In genomic region chr13:41495044-41495443, GRCh38 we compare ENCODE assay signal across 24 cellular contexts. TPM values are rescaled to one million over a fixed set of nuclear protein-coding genes. Genes with fewer than 3 reads are reported as not detected.
DNase-seq lines count a peak whose midpoint lies in the region; ATAC-seq and TF ChIP-seq lines count a peak whose summit lies in the region.
"Had no signal": no experiment of that assay in that cellular context is flagged by ENCODE, and none has a peak within 500 bp of the region (broad histone marks: within the 10 kb centered on the region; RNA-seq: fewer than 3 reads in every experiment).

No MANE protein-coding gene starts in this region.

- CTCF ChIA-PET in activated naive CD4-positive, alpha-beta T cell treated with anti-CD3 and anti-CD28 coated beads for 36 hours (lab: Charles Lee): interaction anchor here (0.7 to 9.2 kb wide), 3 partner anchors 25 to 36 kb away, joined by 3 to 67 read pairs (median 5); partner anchors contain the start of gene RGCC

- no peaks in the 10 kb centered on the region for H3K9me3 Mint-ChIP-seq in activated naive CD4-positive, alpha-beta T cell treated with anti-CD3 and anti-CD28 coated beads, Interleukin-2, amount 50 U/mL, for 24 hours
- H3K9me3 Mint-ChIP-seq in activated naive CD4-positive, alpha-beta T cell treated with anti-CD3 and anti-CD28 coated beads for 36 hours: no peaks in the 10 kb centered on the region
- H3K9me3 Mint-ChIP-seq in activated T-helper 17 cell treated with anti-CD3 and anti-CD28 coated beads, Interleukin-2, amount 50 U/mL, for 72 hours: no peaks in the 10 kb centered on the region
- H3K9me3 Mint-ChIP-seq in stimulated activated effector memory CD8-positive, alpha-beta T cell treated with anti-CD3 and anti-CD28 coated beads, Interleukin-12 subunit alpha, Interleukin-12 subunit beta, amount 100 ng/mL, for 72 hours: peaks cover 3% of the 10 kb centered on the region
- H3K9me3 Mint-ChIP-seq: activated naive CD4-positive, alpha-beta T cell treated with anti-CD3 and anti-CD28 coated beads, Interleukin-2, amount 10 ng/mL, durations not matched to agents 7 days and 5 days; activated T-cell treated with anti-CD3 and anti-CD28 coated beads, Interleukin-2, amount 50 U/mL, for 4 hours; nephron progenitor cell had no signal

- no peak overlapping the region for H3K4me3 Mint-ChIP-seq in activated naive CD4-positive, alpha-beta T cell treated with anti-CD3 and anti-CD28 coated beads, Interleukin-2, amount 50 U/mL, for 24 hours
- H3K4me3 Mint-ChIP-seq in activated naive CD4-positive, alpha-beta T cell treated with anti-CD3 and anti-CD28 coated beads for 36 hours: no peak overlapping the region
- H3K4me3 Mint-ChIP-seq in activated T-helper 17 cell treated with anti-CD3 and anti-CD28 coated beads, Interleukin-2, amount 50 U/mL, for 72 hours: no peak overlapping the region
- no peak overlapping the region for H3K4me3 Mint-ChIP-seq in stimulated activated effector memory CD8-positive, alpha-beta T cell treated with anti-CD3 and anti-CD28 coated beads, Interleukin-12 subunit alpha, Interleukin-12 subunit beta, amount 100 ng/mL, for 72 hours
- H3K4me3 Mint-ChIP-seq: activated naive CD4-positive, alpha-beta T cell treated with anti-CD3 and anti-CD28 coated beads, Interleukin-2, amount 10 ng/mL, durations not matched to agents 7 days and 5 days; activated T-cell treated with anti-CD3 and anti-CD28 coated beads, Interleukin-2, amount 50 U/mL, for 4 hours; nephron progenitor cell had no signal

- no peak for TF ChIP-seq CTCF in uterus (IDR thresholded peaks at IDR 0.05)

- no peak overlapping the region for H3K27ac ChIP-seq in uterus

- intact Hi-C loops in activated naive CD4-positive, alpha-beta T cell treated with anti-CD3 and anti-CD28 coated beads for 36 hours (cut with micrococcal nuclease): no loop called here
- intact Hi-C loops in left ventricle myocardium superior (cut with micrococcal nuclease): no loop called here
- intact Hi-C loops in uterus (cut with DNase I; ENCODE audit: low total_unique reads): no loop called here

- H3K4me3 ChIP-seq in uterus: no peak overlapping the region
- H3K4me3 ChIP-seq: upper lobe of left lung had no signal

- no peaks in the 10 kb centered on the region for H3K27me3 Mint-ChIP-seq in activated naive CD4-positive, alpha-beta T cell treated with anti-CD3 and anti-CD28 coated beads, Interleukin-2, amount 50 U/mL, for 24 hours
- H3K27me3 Mint-ChIP-seq in activated naive CD4-positive, alpha-beta T cell treated with anti-CD3 and anti-CD28 coated beads for 36 hours (ENCODE audit: low read depth): no peaks in the 10 kb centered on the region
- no peaks in the 10 kb centered on the region for H3K27me3 Mint-ChIP-seq in activated T-helper 17 cell treated with anti-CD3 and anti-CD28 coated beads, Interleukin-2, amount 50 U/mL, for 72 hours
- H3K27me3 Mint-ChIP-seq: activated naive CD4-positive, alpha-beta T cell treated with anti-CD3 and anti-CD28 coated beads, Interleukin-2, amount 10 ng/mL, durations not matched to agents 7 days and 5 days had no signal

- H3K4me1 Mint-ChIP-seq in activated naive CD4-positive, alpha-beta T cell treated with anti-CD3 and anti-CD28 coated beads, Interleukin-2, amount 50 U/mL, for 24 hours: peaks cover 96% of the 10 kb centered on the region
- peaks cover 92% of the 10 kb centered on the region for H3K4me1 Mint-ChIP-seq in activated naive CD4-positive, alpha-beta T cell treated with anti-CD3 and anti-CD28 coated beads for 36 hours (ENCODE audit: low read depth)
- peaks cover 56% of the 10 kb centered on the region for H3K4me1 Mint-ChIP-seq in activated T-helper 17 cell treated with anti-CD3 and anti-CD28 coated beads, Interleukin-2, amount 50 U/mL, for 72 hours
- peaks cover 86% of the 10 kb centered on the region for H3K4me1 Mint-ChIP-seq in stimulated activated effector memory CD8-positive, alpha-beta T cell treated with anti-CD3 and anti-CD28 coated beads, Interleukin-12 subunit alpha, Interleukin-12 subunit beta, amount 100 ng/mL, for 72 hours

- TF ChIP-seq POLR2A in uterus (IDR thresholded peaks at IDR 0.05): no peak

- DNase-seq in activated naive CD4-positive, alpha-beta T cell treated with anti-CD3 and anti-CD28 coated beads for 36 hours: no peak
- DNase-seq in left ventricle myocardium superior: no peak
- DNase-seq in stimulated activated effector memory CD8-positive, alpha-beta T cell treated with anti-CD3 and anti-CD28 coated beads, Interleukin-12 subunit alpha, Interleukin-12 subunit beta, amount 100 ng/mL, for 72 hours (ENCODE audit: low spot score in 2 of 2): no peak
- no peak for DNase-seq in uterus
- DNase-seq: activated naive CD4-positive, alpha-beta T cell treated with anti-CD3 and anti-CD28 coated beads, Interleukin-2, amount 10 ng/mL, durations not matched to agents 7 days and 5 days; activated T-cell treated with anti-CD3 and anti-CD28 coated beads, Interleukin-2, amount 50 U/mL, for 4 hours; anterior cingulate cortex; DMS53; KBM-7; midbrain; MM.1S; NCI-H1417 treated with DMSO at 0.1 percent for 48 hours; NCI-H2081 treated with DMSO at 0.1 percent for 48 hours; NCI-H345; NCI-H748 treated with DMSO at 0.1 percent for 48 hours; nephron progenitor cell; posterior cingulate gyrus; stimulated activated CD4-positive, alpha-beta T cell treated with anti-CD3 and anti-CD28 coated beads, Interleukin-15, amount 100 ng/mL, for 24 hours; upper lobe of left lung had no signal

- H3K27ac Mint-ChIP-seq in activated naive CD4-positive, alpha-beta T cell treated with anti-CD3 and anti-CD28 coated beads, Interleukin-2, amount 50 U/mL, for 24 hours: peak overlapping the region; percentile 94
- H3K27ac Mint-ChIP-seq in activated naive CD4-positive, alpha-beta T cell treated with anti-CD3 and anti-CD28 coated beads for 36 hours: no peak overlapping the region
- H3K27ac Mint-ChIP-seq in activated T-helper 17 cell treated with anti-CD3 and anti-CD28 coated beads, Interleukin-2, amount 50 U/mL, for 72 hours: peak overlapping the region; percentile 80
- H3K27ac Mint-ChIP-seq in stimulated activated effector memory CD8-positive, alpha-beta T cell treated with anti-CD3 and anti-CD28 coated beads, Interleukin-12 subunit alpha, Interleukin-12 subunit beta, amount 100 ng/mL, for 72 hours: peak overlapping the region; percentile 49
- H3K27ac Mint-ChIP-seq: nephron progenitor cell had no signal

- H3K27me3 ChIP-seq in uterus: no peaks in the 10 kb centered on the region
- H3K27me3 ChIP-seq: upper lobe of left lung had no signal

- no peak for ATAC-seq in activated T-helper 17 cell treated with anti-CD3 and anti-CD28 coated beads, Interleukin-2, amount 50 U/mL, for 72 hours (replicated peaks)
- peak; percentile 66 for ATAC-seq in left ventricle myocardium superior
- ATAC-seq in stimulated activated effector memory CD8-positive, alpha-beta T cell treated with anti-CD3 and anti-CD28 coated beads, Interleukin-12 subunit alpha, Interleukin-12 subunit beta, amount 100 ng/mL, for 72 hours: no peak
- no peak for ATAC-seq in HG03457 (IDR thresholded peaks at IDR 0.05; ENCODE audit: unreplicated experiment)
- no peak for ATAC-seq in GM21528 (IDR thresholded peaks at IDR 0.05; ENCODE audit: low FRiP score, unreplicated experiment)
- ATAC-seq: activated T-cell treated with anti-CD3 and anti-CD28 coated beads, Interleukin-2, amount 50 U/mL, for 4 hours had no signal

- H3K4me1 ChIP-seq in uterus: no peaks in the 10 kb centered on the region

- peaks cover 7% of the 10 kb centered on the region for H3K36me3 Mint-ChIP-seq in activated naive CD4-positive, alpha-beta T cell treated with anti-CD3 and anti-CD28 coated beads, Interleukin-2, amount 50 U/mL, for 24 hours
- H3K36me3 Mint-ChIP-seq in activated naive CD4-positive, alpha-beta T cell treated with anti-CD3 and anti-CD28 coated beads for 36 hours (ENCODE audit: low read depth): peaks cover 3% of the 10 kb centered on the region
- H3K36me3 Mint-ChIP-seq in activated T-helper 17 cell treated with anti-CD3 and anti-CD28 coated beads, Interleukin-2, amount 50 U/mL, for 72 hours (ENCODE audit: low read depth): peaks cover 5% of the 10 kb centered on the region
- H3K36me3 Mint-ChIP-seq in stimulated activated effector memory CD8-positive, alpha-beta T cell treated with anti-CD3 and anti-CD28 coated beads, Interleukin-12 subunit alpha, Interleukin-12 subunit beta, amount 100 ng/mL, for 72 hours: peaks cover 8% of the 10 kb centered on the region

- H3K36me3 ChIP-seq in uterus: no peaks in the 10 kb centered on the region
- H3K36me3 ChIP-seq: upper lobe of left lung had no signal

- no peaks in the 10 kb centered on the region for H3K9me3 ChIP-seq in uterus
- H3K9me3 ChIP-seq: upper lobe of left lung had no signal

RNA-seq across cellular contexts. Expression of gene RGCC, which starts 37.7 kb away (rescaled TPM):
- 10 to 100 TPM; 75.0 to 77.8 TPM for total RNA-seq in activated naive CD4-positive, alpha-beta T cell treated with anti-CD3 and anti-CD28 coated beads for 36 hours
- total RNA-seq in activated T-helper 17 cell treated with anti-CD3 and anti-CD28 coated beads, Interleukin-2, amount 50 U/mL, for 72 hours: 100 to 1,000 TPM in 1 of 2 donors, 10 to 100 TPM in 1; 57.0 to 163 TPM
- total RNA-seq in left ventricle myocardium superior: 40.2 TPM
- total RNA-seq in uterus: 100 to 1,000 TPM in 3 of 4 donors, 10 to 100 TPM in 1; 29.0 to 522 (median 319) TPM
- total RNA-seq: A172 had no signal
